Comparison of ENCODE assay signal across 34 cellular contexts in the genomic region with DNA sequence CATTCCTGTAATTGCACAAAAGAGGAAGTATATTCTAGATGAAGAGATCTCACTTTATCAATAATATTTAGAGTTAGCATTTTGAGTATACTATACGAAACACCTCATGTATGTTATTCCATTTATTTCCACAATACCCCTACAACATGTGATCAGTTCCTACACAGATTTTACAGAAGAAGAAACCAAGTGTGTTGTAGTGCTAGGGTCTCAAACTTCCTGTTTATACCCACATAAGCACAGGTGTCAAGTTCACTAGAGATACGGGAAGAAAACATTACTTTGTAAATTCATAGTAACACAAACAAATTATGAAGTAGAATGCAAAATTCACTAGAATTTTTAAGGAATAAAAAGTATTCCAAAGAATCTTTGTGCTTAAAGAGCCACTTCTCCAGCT.
"Had no signal": no experiment of that assay in that cellular context is flagged by ENCODE, and none has a peak within 500 bp of the region (broad histone marks: within the 10 kb centered on the region; RNA-seq: fewer than 3 reads in every experiment).

No MANE protein-coding gene starts in this region.

- H3K4me3 Mint-ChIP-seq: activated CD4-positive, alpha-beta memory T cell treated with anti-CD3 and anti-CD28 coated beads, Interleukin-2, amount 10 ng/mL, durations not matched to agents 7 days and 5 days; activated CD8-positive, alpha-beta memory T cell treated with anti-CD3 and anti-CD28 coated beads, Interleukin-2, amount 10 ng/mL, durations not matched to agents 7 days and 5 days; activated T-cell treated with anti-CD3 and anti-CD28 coated beads, Interleukin-2, amount 50 U/mL, for 72 hours; activated T-helper 17 cell treated with anti-CD3 and anti-CD28 coated beads, Interleukin-2, amount 50 U/mL, for 72 hours; T-helper 1 cell treated with Interleukin-12 subunit alpha and Interleukin-12 subunit beta and Interleukin-4 antibody, amounts not matched to agents 30 μg/mL and 1 μg/mL, for 36 hours; T-helper 2 cell treated with Interferon-gamma antibody and Interleukin-4, amounts not matched to agents 5 μg/mL and 100 μg/mL, for 36 hours had no signal

- H3K27me3 ChIP-seq: brain microvascular endothelial cell, colonic mucosa had no signal

- H3K4me1 ChIP-seq: colonic mucosa had no signal

- H3K36me3 ChIP-seq: colonic mucosa had no signal

- H3K4me3 ChIP-seq: colonic mucosa had no signal

- H3K9me3 Mint-ChIP-seq: activated CD4-positive, alpha-beta memory T cell treated with anti-CD3 and anti-CD28 coated beads, Interleukin-2, amount 10 ng/mL, durations not matched to agents 7 days and 5 days; activated naive CD4-positive, alpha-beta T cell treated with anti-CD3 and anti-CD28 coated beads, Interleukin-2, amount 50 U/mL, for 72 hours; activated T-cell treated with anti-CD3 and anti-CD28 coated beads, Interleukin-2, amount 50 U/mL, for 72 hours; activated T-helper 17 cell treated with anti-CD3 and anti-CD28 coated beads, Interleukin-2, amount 50 U/mL, for 72 hours; T-helper 1 cell treated with Interleukin-12 subunit alpha and Interleukin-12 subunit beta and Interleukin-4 antibody, amounts not matched to agents 30 μg/mL and 1 μg/mL, for 36 hours; T-helper 2 cell treated with Interferon-gamma antibody and Interleukin-4, amounts not matched to agents 5 μg/mL and 100 μg/mL, for 36 hours had no signal

- H3K9me3 ChIP-seq: colonic mucosa had no signal

- H3K27ac Mint-ChIP-seq: activated CD4-positive, alpha-beta memory T cell treated with anti-CD3 and anti-CD28 coated beads, Interleukin-2, amount 10 ng/mL, durations not matched to agents 7 days and 5 days; activated CD8-positive, alpha-beta memory T cell treated with anti-CD3 and anti-CD28 coated beads, Interleukin-2, amount 10 ng/mL, durations not matched to agents 7 days and 5 days; activated naive CD4-positive, alpha-beta T cell treated with anti-CD3 and anti-CD28 coated beads, Interleukin-2, amount 50 U/mL, for 72 hours; activated T-cell treated with anti-CD3 and anti-CD28 coated beads, Interleukin-2, amount 50 U/mL, for 72 hours; activated T-helper 17 cell treated with anti-CD3 and anti-CD28 coated beads, Interleukin-2, amount 50 U/mL, for 72 hours; T-helper 1 cell treated with Interleukin-12 subunit alpha and Interleukin-12 subunit beta and Interleukin-4 antibody, amounts not matched to agents 30 μg/mL and 1 μg/mL, for 36 hours; T-helper 2 cell treated with Interferon-gamma antibody and Interleukin-4, amounts not matched to agents 5 μg/mL and 100 μg/mL, for 36 hours had no signal

- H3K27me3 Mint-ChIP-seq: activated CD4-positive, alpha-beta memory T cell treated with anti-CD3 and anti-CD28 coated beads, Interleukin-2, amount 10 ng/mL, durations not matched to agents 7 days and 5 days; activated CD8-positive, alpha-beta memory T cell treated with anti-CD3 and anti-CD28 coated beads, Interleukin-2, amount 10 ng/mL, durations not matched to agents 7 days and 5 days; activated T-helper 17 cell treated with anti-CD3 and anti-CD28 coated beads, Interleukin-2, amount 50 U/mL, for 72 hours had no signal

- DNase-seq: activated CD4-positive, alpha-beta memory T cell treated with anti-CD3 and anti-CD28 coated beads, Interleukin-2, amount 10 ng/mL, durations not matched to agents 7 days and 5 days; activated CD4-positive, alpha-beta T cell treated with anti-CD3 and anti-CD28 coated beads for 1 hour; activated CD4-positive, alpha-beta T cell treated with anti-CD3 and anti-CD28 coated beads for 48 hours; activated CD4-positive, CD25-positive, alpha-beta regulatory T cell; activated CD8-positive, alpha-beta memory T cell treated with anti-CD3 and anti-CD28 coated beads for 24 hours; activated CD8-positive, alpha-beta memory T cell treated with anti-CD3 and anti-CD28 coated beads, Interleukin-2, amount 10 ng/mL, durations not matched to agents 7 days and 5 days; activated CD8-positive, alpha-beta memory T cell treated with anti-CD3 and anti-CD28 coated beads, Interleukin-2, amount 50 U/mL, for 48 hours; activated effector memory CD4-positive, alpha-beta T cell treated with anti-CD3 and anti-CD28 coated beads, Interleukin-2, amount 50 U/mL, for 16 hours; activated naive CD4-positive, alpha-beta T cell; activated T-cell treated with anti-CD3 and anti-CD28 coated beads, Interleukin-2, amount 50 U/mL, for 72 hours; amniotic stem cell; aorta; brain microvascular endothelial cell; central memory CD4-positive, alpha-beta T cell; colonic mucosa; Karpas-422; NCI-H1092; NCI-H146; NCI-H187; NCI-H2029 treated with DMSO at 0.1 percent for 48 hours; NCI-H2107; NCI-H2171; NCI-H510A; NCI-H526; NCI-H748 treated with DMSO at 0.1 percent for 48 hours; NK-92 treated with Interleukin-12 subunit alpha and Interleukin-12 subunit beta, amount 100 ng/mL, for 24 hours; OCI-M1; Right ventricle myocardium superior; SW 1271 had no signal

- H3K27ac ChIP-seq: brain microvascular endothelial cell, colonic mucosa, VCaP had no signal

- ATAC-seq: activated CD8-positive, alpha-beta memory T cell treated with anti-CD3 and anti-CD28 coated beads, Interleukin-2, amount 10 ng/mL, durations not matched to agents 7 days and 5 days; activated naive CD4-positive, alpha-beta T cell treated with anti-CD3 and anti-CD28 coated beads, Interleukin-2, amount 50 U/mL, for 72 hours; activated T-cell treated with anti-CD3 and anti-CD28 coated beads, Interleukin-2, amount 50 U/mL, for 72 hours; activated T-helper 17 cell treated with anti-CD3 and anti-CD28 coated beads, Interleukin-2, amount 50 U/mL, for 72 hours had no signal
